Comparison of ENCODE assay signal across 18 cellular contexts in genomic region chr22:46549565-46549840, GRCh38.
"Had no signal": no experiment of that assay in that cellular context is flagged by ENCODE, and none has a peak within 500 bp of the region (broad histone marks: within the 10 kb centered on the region; RNA-seq: fewer than 3 reads in every experiment).

No MANE protein-coding gene starts in this region.

- H3K27ac ChIP-seq: neutrophil, parathyroid adenoma had no signal

- H3K27me3 ChIP-seq: thyroid gland had no signal

- DNase-seq: activated CD4-positive, alpha-beta T cell treated with anti-CD3 and anti-CD28 coated beads for 36 hours; activated CD4-positive, alpha-beta T cell treated with anti-CD3 and anti-CD28 coated beads, Interleukin-2, amount 50 U/mL, for 48 hours; activated naive CD4-positive, alpha-beta T cell; activated naive CD8-positive, alpha-beta T cell treated with anti-CD3 and anti-CD28 coated beads, Interleukin-2, amount 10 ng/mL, durations not matched to agents 7 days and 5 days; effector memory CD8-positive, alpha-beta T cell; glutamatergic neuron; naive thymus-derived CD4-positive, alpha-beta T cell; stimulated activated CD4-positive, alpha-beta T cell treated with anti-CD3 and anti-CD28 coated beads, Interleukin-12 subunit alpha, Interleukin-12 subunit beta, amount 100 ng/mL, for 4 hours; stimulated activated CD4-positive, alpha-beta T cell treated with anti-CD3 and anti-CD28 coated beads, Interleukin-1b, Interleukin-23, amount 100 ng/mL, for 48 hours; stimulated activated naive CD4-positive, alpha-beta T cell treated with Interleukin-2 at 50 U/mL for 16 hours; T-cell; thyroid gland had no signal

- H3K4me1 Mint-ChIP-seq: activated naive CD8-positive, alpha-beta T cell treated with anti-CD3 and anti-CD28 coated beads, Interleukin-2, amount 10 ng/mL, durations not matched to agents 7 days and 5 days; activated T-helper 17 cell treated with anti-CD3 and anti-CD28 coated beads, Interleukin-2, amount 50 U/mL, for 72 hours; memory B cell; T-cell; WTC11 had no signal

- H3K9me3 ChIP-seq: neutrophil, thyroid gland had no signal

- H3K36me3 ChIP-seq: neutrophil, thyroid gland had no signal

- H3K27ac Mint-ChIP-seq: activated CD4-positive, alpha-beta T cell treated with anti-CD3 and anti-CD28 coated beads for 36 hours; activated naive CD8-positive, alpha-beta T cell treated with anti-CD3 and anti-CD28 coated beads, Interleukin-2, amount 10 ng/mL, durations not matched to agents 7 days and 5 days; activated T-helper 17 cell treated with anti-CD3 and anti-CD28 coated beads, Interleukin-2, amount 50 U/mL, for 72 hours; effector memory CD8-positive, alpha-beta T cell; memory B cell; T-cell; WTC11 had no signal

- H3K4me1 ChIP-seq: parathyroid adenoma had no signal

- H3K9me3 Mint-ChIP-seq: activated T-helper 17 cell treated with anti-CD3 and anti-CD28 coated beads, Interleukin-2, amount 50 U/mL, for 72 hours; effector memory CD8-positive, alpha-beta T cell; memory B cell had no signal

- H3K36me3 Mint-ChIP-seq: activated naive CD8-positive, alpha-beta T cell treated with anti-CD3 and anti-CD28 coated beads, Interleukin-2, amount 10 ng/mL, durations not matched to agents 7 days and 5 days; memory B cell; T-cell had no signal

- H3K4me3 Mint-ChIP-seq: activated CD4-positive, alpha-beta T cell treated with anti-CD3 and anti-CD28 coated beads for 36 hours; activated naive CD8-positive, alpha-beta T cell treated with anti-CD3 and anti-CD28 coated beads, Interleukin-2, amount 10 ng/mL, durations not matched to agents 7 days and 5 days; activated T-helper 17 cell treated with anti-CD3 and anti-CD28 coated beads, Interleukin-2, amount 50 U/mL, for 72 hours; effector memory CD8-positive, alpha-beta T cell; memory B cell; naive thymus-derived CD4-positive, alpha-beta T cell; T-cell; WTC11 had no signal

- H3K4me3 ChIP-seq: thyroid gland had no signal

- ATAC-seq: activated CD4-positive, alpha-beta T cell treated with anti-CD3 and anti-CD28 coated beads for 36 hours; activated T-helper 17 cell treated with anti-CD3 and anti-CD28 coated beads, Interleukin-2, amount 50 U/mL, for 72 hours; effector memory CD8-positive, alpha-beta T cell; left lobe of liver; naive thymus-derived CD4-positive, alpha-beta T cell; T-cell; WTC11 had no signal
